9 cellular contexts compared by ENCODE assay signal in genomic region chr5:1011226-1011631, GRCh38. TPM values are rescaled to one million over a fixed set of nuclear protein-coding genes. Genes with fewer than 3 reads are reported as not detected.
DNase-seq lines count a peak whose midpoint lies in the region; ATAC-seq and TF ChIP-seq lines count a peak whose summit lies in the region.
"Had no signal": no experiment of that assay in that cellular context is flagged by ENCODE, and none has a peak within 500 bp of the region (broad histone marks: within the 10 kb centered on the region; RNA-seq: fewer than 3 reads in every experiment).

No MANE protein-coding gene starts in this region.

- H3K4me1 Mint-ChIP-seq in activated T-helper 1 cell treated with anti-CD3 and anti-CD28 coated beads, Interleukin-12 subunit alpha, Interleukin-12 subunit beta, Interleukin-2, Interleukin-4 antibody, amounts not matched to agents 30 ng/mL and 10 ng/mL and 1 ng/mL, durations not matched to agents 14 hours and 24 hours and 36 hours (ENCODE audit: low read depth): peaks cover 17% of the 10 kb centered on the region

- no peak for ATAC-seq in HG02571 (IDR thresholded peaks at IDR 0.05; ENCODE audit: unreplicated experiment)

- no peak overlapping the region for H3K4me3 Mint-ChIP-seq in activated T-helper 1 cell treated with anti-CD3 and anti-CD28 coated beads, Interleukin-12 subunit alpha, Interleukin-12 subunit beta, Interleukin-2, Interleukin-4 antibody, amounts not matched to agents 30 ng/mL and 10 ng/mL and 1 ng/mL, durations not matched to agents 14 hours and 24 hours and 36 hours

- peaks cover 35% of the 10 kb centered on the region for H3K4me1 ChIP-seq in suprapubic skin

- TF ChIP-seq EP300 in suprapubic skin (IDR thresholded peaks at IDR 0.05): no peak

- H3K9me3 Mint-ChIP-seq in activated T-helper 1 cell treated with anti-CD3 and anti-CD28 coated beads, Interleukin-12 subunit alpha, Interleukin-12 subunit beta, Interleukin-2, Interleukin-4 antibody, amounts not matched to agents 30 ng/mL and 10 ng/mL and 1 ng/mL, durations not matched to agents 14 hours and 24 hours and 36 hours: no peaks in the 10 kb centered on the region

- no peaks in the 10 kb centered on the region for H3K36me3 ChIP-seq in suprapubic skin

- WGBS in suprapubic skin: 54% methylated on average over 4 of the region's 11 CpGs

- H3K9me3 ChIP-seq in suprapubic skin: no peaks in the 10 kb centered on the region

- no peak for TF ChIP-seq POLR2A in suprapubic skin (IDR thresholded peaks at IDR 0.05)

- peaks cover 48% of the 10 kb centered on the region for H3K27me3 ChIP-seq in suprapubic skin

- no peak overlapping the region for H3K27ac ChIP-seq in suprapubic skin

- peaks cover 26% of the 10 kb centered on the region for H3K27me3 Mint-ChIP-seq in activated T-helper 1 cell treated with anti-CD3 and anti-CD28 coated beads, Interleukin-12 subunit alpha, Interleukin-12 subunit beta, Interleukin-2, Interleukin-4 antibody, amounts not matched to agents 30 ng/mL and 10 ng/mL and 1 ng/mL, durations not matched to agents 14 hours and 24 hours and 36 hours (ENCODE audit: insufficient read depth)

- no peaks in the 10 kb centered on the region for H3K36me3 Mint-ChIP-seq in activated T-helper 1 cell treated with anti-CD3 and anti-CD28 coated beads, Interleukin-12 subunit alpha, Interleukin-12 subunit beta, Interleukin-2, Interleukin-4 antibody, amounts not matched to agents 30 ng/mL and 10 ng/mL and 1 ng/mL, durations not matched to agents 14 hours and 24 hours and 36 hours (ENCODE audit: low read depth)
- H3K36me3 Mint-ChIP-seq: CD4-positive, CD25-positive, alpha-beta regulatory T cell had no signal

- H3K27ac Mint-ChIP-seq in activated T-helper 1 cell treated with anti-CD3 and anti-CD28 coated beads, Interleukin-12 subunit alpha, Interleukin-12 subunit beta, Interleukin-2, Interleukin-4 antibody, amounts not matched to agents 30 ng/mL and 10 ng/mL and 1 ng/mL, durations not matched to agents 14 hours and 24 hours and 36 hours: no peak overlapping the region
- H3K27ac Mint-ChIP-seq: CD4-positive, CD25-positive, alpha-beta regulatory T cell had no signal

- DNase-seq in NCI-H1436 (lab: John Stamatoyannopoulos, UW) (peak; percentile 71), NCI-H1436 treated with DMSO at 0.1 percent for 48 hours (lab: John Stamatoyannopoulos, UW) (no peak), NCI-H2171 treated with DMSO at 0.1 percent for 48 hours (lab: John Stamatoyannopoulos, UW) (peak; percentile 67), islet precursor cell (peak; percentile 87), suprapubic skin (ENCODE audit: low spot score in 2 of 2) (peak; percentile 55 to 68), hepatic stellate cell (ENCODE audit: low spot score) (no peak)
- peak; percentile 28 for DNase-seq in activated T-helper 1 cell treated with anti-CD3 and anti-CD28 coated beads, Interleukin-12 subunit alpha, Interleukin-12 subunit beta, Interleukin-2, Interleukin-4 antibody, amounts not matched to agents 30 ng/mL and 10 ng/mL and 1 ng/mL, durations not matched to agents 14 hours and 24 hours and 36 hours (ENCODE audit: low spot score)

- H3K4me3 ChIP-seq in suprapubic skin: no peak overlapping the region

- intact Hi-C loops in activated T-helper 1 cell treated with anti-CD3 and anti-CD28 coated beads, Interleukin-12 subunit alpha, Interleukin-12 subunit beta, Interleukin-2, Interleukin-4 antibody, amounts not matched to agents 30 ng/mL and 10 ng/mL and 1 ng/mL, durations not matched to agents 14 hours and 24 hours and 36 hours (cut with micrococcal nuclease): loop anchor here (1.0 kb wide), 1 partner anchor 88 kb away; no protein-coding TSS in a partner anchor

- TF ChIP-seq CTCF in suprapubic skin (IDR thresholded peaks at IDR 0.05): peak in 1 of 2 donors; percentile 27

RNA-seq across cellular contexts. Expression of gene NKD2, which starts 2.6 kb away (rescaled TPM):
- 2.9 and 3.2 TPM in 2 replicates for total RNA-seq in activated T-helper 1 cell treated with anti-CD3 and anti-CD28 coated beads, Interleukin-12 subunit alpha, Interleukin-12 subunit beta, Interleukin-2, Interleukin-4 antibody, amounts not matched to agents 30 ng/mL and 10 ng/mL and 1 ng/mL, durations not matched to agents 14 hours and 24 hours and 36 hours
- total RNA-seq in suprapubic skin: 10 to 100 TPM in 2 of 4 donors, 1 to 10 TPM in 2; 7.9 to 13.0 (median 10.6) TPM
- total RNA-seq: CD4-positive, CD25-positive, alpha-beta regulatory T cell had no signal

Comparison
In these comparisons a context has a peak if more than half of its experiments do, and no peak if none do; other contexts are left out.
1. DNase-seq: peak in NCI-H1436 (single experiment), NCI-H2171 treated with DMSO at 0.1 percent for 48 hours (single experiment), activated T-helper 1 cell treated with anti-CD3 and anti-CD28 coated beads, Interleukin-12 subunit alpha, Interleukin-12 subunit beta, Interleukin-2, Interleukin-4 antibody, amounts not matched to agents 30 ng/mL and 10 ng/mL and 1 ng/mL, durations not matched to agents 14 hours and 24 hours and 36 hours (single experiment), islet precursor cell (single experiment) and suprapubic skin (2 of 2); none in NCI-H1436 treated with DMSO at 0.1 percent for 48 hours (single experiment) and hepatic stellate cell (single experiment).